ENCODE assay signal across 17 cellular contexts in genomic region chr10:125411724-125412123, GRCh38.
A peak's percentile ranks its signal among the peaks of the same experiment; 100 is the strongest.
DNase-seq lines count a peak whose midpoint lies in the region; ATAC-seq and TF ChIP-seq lines count a peak whose summit lies in the region.
"Had no signal": no experiment of that assay in that cellular context is flagged by ENCODE, and none has a peak within 500 bp of the region (broad histone marks: within the 10 kb centered on the region; RNA-seq: fewer than 3 reads in every experiment).

No MANE protein-coding gene starts in this region.

- no peak for TF ChIP-seq CTCF in astrocyte of the cerebellum (IDR thresholded peaks at IDR 0.05; ENCODE audit: low read depth, low read length, missing control alignments)
- TF ChIP-seq CTCF in GM13976 (IDR thresholded peaks at IDR 0.05; ENCODE audit: borderline replicate concordance, control extremely low read depth, extremely low read depth, insufficient read depth, missing control alignments), result no peak
- TF ChIP-seq CTCF in gastrocnemius medialis (IDR thresholded peaks at IDR 0.05 in 4 of 5, conservative IDR thresholded peaks at IDR 0.05 in 1 of 5), result no peak

- H3K4me3 ChIP-seq in astrocyte of the cerebellum (ENCODE audit: low read depth, low read length), result no peak overlapping the region
- H3K4me3 ChIP-seq in gastrocnemius medialis, result no peak overlapping the region
- H3K4me3 ChIP-seq: heart right ventricle, lower lobe of right lung, ovary, Peyer's patch had no signal

- TF ChIP-seq POLR2A in gastrocnemius medialis (IDR thresholded peaks at IDR 0.05), result no peak

- no peak for ATAC-seq in gastrocnemius medialis
- ATAC-seq: heart right ventricle, lower lobe of right lung had no signal

- DNase-seq in AG08396 (ENCODE audit: low spot score) (peak; percentile 68), HS-5 (ENCODE audit: low read depth) (peak; percentile 81), astrocyte of the cerebellum (ENCODE audit: low read depth) (peak; percentile 39), glomerular visceral epithelial cell (ENCODE audit: extremely low spot score) (peak; percentile 66), GM13976 (ENCODE audit: low spot score) (no peak), gastrocnemius medialis (no peak), NCI-H526 treated with DMSO at 0.1 percent for 48 hours (lab: John Stamatoyannopoulos, UW) (no peak)
- no peak for DNase-seq in effector CD4-positive, alpha-beta T cell
- DNase-seq: activated CD4-positive, alpha-beta T cell treated with anti-CD3 and anti-CD28 coated beads, Interleukin-2, amount 50 U/mL, for 48 hours; activated naive CD4-positive, alpha-beta T cell; heart right ventricle; lower lobe of right lung; MM.1S; NCI-H2227 treated with DMSO at 0.1 percent for 48 hours; ovary; Peyer's patch; stimulated activated CD8-positive, alpha-beta memory T cell treated with anti-CD3 and anti-CD28 coated beads, Interleukin-4, amount 100 ng/mL, for 48 hours had no signal

- in situ Hi-C loops in astrocyte of the cerebellum (cut with HindIII; ENCODE audit: low sequenced_read_pairs) (no loop called here), GM13976 (cut with MboI; ENCODE audit: low sequenced_read_pairs, unreplicated experiment) (no loop called here), gastrocnemius medialis (cut with MboI; ENCODE audit: low sequenced_read_pairs in 4 of 4) (no loop called here)

- H3K27me3 ChIP-seq in gastrocnemius medialis, result no peaks in the 10 kb centered on the region
- H3K27me3 ChIP-seq: ovary, Peyer's patch had no signal

- no peaks in the 10 kb centered on the region for H3K9me3 ChIP-seq in gastrocnemius medialis
- H3K9me3 ChIP-seq: lower lobe of right lung, ovary, Peyer's patch had no signal

- no peaks in the 10 kb centered on the region for H3K4me1 ChIP-seq in gastrocnemius medialis
- H3K4me1 ChIP-seq: heart right ventricle, lower lobe of right lung, Peyer's patch had no signal

- H3K27ac ChIP-seq in gastrocnemius medialis, result no peak overlapping the region
- H3K27ac ChIP-seq: heart right ventricle, lower lobe of right lung, ovary, Peyer's patch had no signal

- intact Hi-C loops in gastrocnemius medialis (cut with DNase I; ENCODE audit: low total_unique reads), result no loop called here

- H3K36me3 ChIP-seq in gastrocnemius medialis, result no peaks in the 10 kb centered on the region
- H3K36me3 ChIP-seq: heart right ventricle, lower lobe of right lung, ovary, Peyer's patch had no signal

Comparison
In these comparisons a context has a peak if more than half of its experiments do, and no peak if none do; other contexts are left out.
1. DNase-seq: peak in AG08396 (single experiment), HS-5 (single experiment), astrocyte of the cerebellum (single experiment) and glomerular visceral epithelial cell (single experiment); none in GM13976 (single experiment), gastrocnemius medialis (0 of 2), effector CD4-positive, alpha-beta T cell (single experiment) and NCI-H526 treated with DMSO at 0.1 percent for 48 hours (single experiment).